Comparison of ENCODE assay signal across 17 cellular contexts in genomic region chr2:218001629-218002028, GRCh38. TPM values are rescaled to one million over a fixed set of nuclear protein-coding genes. Genes with fewer than 3 reads are reported as not detected.
DNase-seq lines count a peak whose midpoint lies in the region; ATAC-seq and TF ChIP-seq lines count a peak whose summit lies in the region.
"Had no signal": no experiment of that assay in that cellular context is flagged by ENCODE, and none has a peak within 500 bp of the region (broad histone marks: within the 10 kb centered on the region; RNA-seq: fewer than 3 reads in every experiment).

No MANE protein-coding gene starts in this region.

- H3K4me1 ChIP-seq in ACC112 (ENCODE audit: control insufficient read depth, insufficient read depth, low read length, unreplicated experiment) = peaks cover 73% of the 10 kb centered on the region
- H3K4me1 ChIP-seq in sigmoid colon = peaks cover 0 to 27% (median 22%) of the 10 kb centered on the region in 4 donors
- peaks cover 47% of the 10 kb centered on the region for H3K4me1 ChIP-seq in BE2C

- H3K79me2 ChIP-seq in ACC112 (ENCODE audit: control insufficient read depth, insufficient read depth, low read length, unreplicated experiment) = peaks cover 64% of the 10 kb centered on the region

- H3K36me3 ChIP-seq in ACC112 (ENCODE audit: insufficient read depth, low read length) = no peaks in the 10 kb centered on the region
- H3K36me3 ChIP-seq in sigmoid colon = no peaks in the 10 kb centered on the region
- peaks cover 29% of the 10 kb centered on the region for H3K36me3 ChIP-seq in BE2C
- H3K36me3 ChIP-seq: upper lobe of left lung had no signal

- H2AFZ ChIP-seq in ACC112 (ENCODE audit: low read length, unreplicated experiment) = no peak overlapping the region

- peak overlapping the region; percentile 78 for H3K4me3 ChIP-seq in ACC112 (ENCODE audit: low read depth, low read length)
- peak overlapping the region; percentile 59 for H3K4me3 ChIP-seq in WI38 (ENCODE audit: low read depth, low read length)
- peak overlapping the region; percentile 55 for H3K4me3 ChIP-seq in fibroblast of villous mesenchyme (ENCODE audit: low read depth, low read length)
- H3K4me3 ChIP-seq in sigmoid colon = peak overlapping the region; percentile 30 to 46 (median 36)
- H3K4me3 ChIP-seq in BE2C (ENCODE audit: low read depth, low read length) = no peak overlapping the region

- DNase-seq in fibroblast of villous mesenchyme (ENCODE audit: low read depth) = no peak
- no peak for DNase-seq in sigmoid colon
- DNase-seq in BE2C = no peak
- DNase-seq in NOMO-1 treated with DMSO at 0.1 percent for 48 hours (lab: John Stamatoyannopoulos, UW; ENCODE audit: unreplicated experiment) = no peak
- DNase-seq in stimulated activated CD4-positive, alpha-beta T cell treated with anti-CD3 and anti-CD28 coated beads, Interleukin-2, amount 100 ng/mL, for 48 hours = no peak
- DNase-seq: activated CD8-positive, alpha-beta T cell treated with anti-CD3 and anti-CD28 coated beads, Interleukin-2, amount 10 ng/mL, durations not matched to agents 7 days and 5 days; activated naive CD4-positive, alpha-beta T cell treated with Interleukin-2 at 50 U/mL for 16 hours; DND-41; naive B cell; NCI-H1417; NCI-H510A; RPMI8226; stimulated activated CD4-positive, alpha-beta T cell treated with anti-CD3 and anti-CD28 coated beads, Interleukin-12 subunit alpha, Interleukin-12 subunit beta, amount 100 ng/mL, for 4 hours; upper lobe of left lung had no signal

- 37 to 61% methylated on average over 4 of the region's 4 CpGs for WGBS in sigmoid colon, 2 donors

- H3K27me3 ChIP-seq in ACC112 (ENCODE audit: insufficient read depth, low read length) (no peaks in the 10 kb centered on the region), sigmoid colon (no peaks in the 10 kb centered on the region), BE2C (no peaks in the 10 kb centered on the region)
- H3K27me3 ChIP-seq: upper lobe of left lung had no signal

- no peak for TF ChIP-seq EP300 in sigmoid colon (IDR thresholded peaks at IDR 0.05)

- no peak for TF ChIP-seq CTCF in WI38 (IDR thresholded peaks at IDR 0.05; ENCODE audit: low read depth, low read length)
- no peak for TF ChIP-seq CTCF in fibroblast of villous mesenchyme (IDR thresholded peaks at IDR 0.05; ENCODE audit: insufficient read depth, low read depth, low read length)
- TF ChIP-seq CTCF in sigmoid colon (IDR thresholded peaks at IDR 0.05) = no peak
- TF ChIP-seq CTCF in BE2C (IDR thresholded peaks at IDR 0.05; ENCODE audit: low read depth, low read length) = no peak

- H3K27ac ChIP-seq in ACC112 (ENCODE audit: low read depth, low read length) = peak overlapping the region; percentile 30
- H3K27ac ChIP-seq in sigmoid colon = peak overlapping the region; percentile 69 to 73 (median 71)

- intact Hi-C loops in sigmoid colon (cut with DNase I) = no loop called here

- ATAC-seq in GM19328 (IDR thresholded peaks at IDR 0.05; ENCODE audit: unreplicated experiment) = no peak
- ATAC-seq: activated CD8-positive, alpha-beta T cell treated with anti-CD3 and anti-CD28 coated beads, Interleukin-2, amount 10 ng/mL, durations not matched to agents 7 days and 5 days had no signal

- no peak for TF ChIP-seq POLR2A in sigmoid colon (IDR thresholded peaks at IDR 0.05)

- H3K9me3 ChIP-seq in sigmoid colon (no peaks in the 10 kb centered on the region), BE2C (no peaks in the 10 kb centered on the region)
- H3K9me3 ChIP-seq: upper lobe of left lung had no signal

RNA-seq across cellular contexts. Expression of gene TNS1, which starts 1.2 kb away (rescaled TPM):
- total RNA-seq in fibroblast of villous mesenchyme (127 and 147 TPM in 2 replicates), sigmoid colon (1,000 to 10,000 TPM in 2 of 4 donors, 100 to 1,000 TPM in 2; 444 to 1,607 (median 968) TPM)
- 10 to 100 TPM in 2 of 3 donors, 1 to 10 TPM in 1; 3.7 to 57.2 (median 13.8) TPM for polyA plus RNA-seq in sigmoid colon
- 65.0 TPM for polyA plus RNA-seq in BE2C (2012; ENCODE audit: insufficient read depth, insufficient read length, low read depth)
